ENCODE assay signal across 7 cellular contexts in genomic region chr3:57555316-57555715, GRCh38. TPM values are rescaled to one million over a fixed set of nuclear protein-coding genes. Genes with fewer than 3 reads are reported as not detected.
DNase-seq lines count a peak whose midpoint lies in the region; ATAC-seq and TF ChIP-seq lines count a peak whose summit lies in the region.

No MANE protein-coding gene starts in this region.

- POLR2A ChIA-PET in HEK293 (lab: Yijun Ruan, JAX) = interaction anchor here (0.5 to 2.3 kb wide), 4 partner anchors 11 to 361 kb away, joined by 4 to 11 read pairs (median 4); partner anchors contain the start of genes ARF4 and DNAH12
- POLR2A ChIA-PET in T-cell (lab: Charles Lee) = interaction anchor here in 1 of 2 donors (0.9 to 5.4 kb wide), 5 partner anchors 10 to 873 kb away, joined by 3 to 47 read pairs (median 5); partner anchors contain the start of genes ARF4, SLMAP and TASOR

- TF ChIP-seq CTCF in HEK293 (tag by site-specific recombination; IDR thresholded peaks at IDR 0.05) (no peak), foreskin fibroblast (IDR thresholded peaks at IDR 0.05; ENCODE audit: low read depth, low read length) (no peak)

- peaks cover 11% of the 10 kb centered on the region for H3K36me3 Mint-ChIP-seq in T-cell

- peak overlapping the region; percentile 86 to 90 (median 87) for H3K4me3 Mint-ChIP-seq in T-cell

- peaks cover 35 to 45% (median 38%) of the 10 kb centered on the region in 3 donors for H3K4me1 Mint-ChIP-seq in T-cell

- ATAC-seq in T-cell (replicated peaks in 1 of 4) (no peak), sciatic nerve (peak; percentile 1), HG03045 (IDR thresholded peaks at IDR 0.05; ENCODE audit: unreplicated experiment) (no peak), HG02763 (IDR thresholded peaks at IDR 0.05; ENCODE audit: unreplicated experiment) (no peak), GM18498 (IDR thresholded peaks at IDR 0.05; ENCODE audit: unreplicated experiment) (no peak)

- no peaks in the 10 kb centered on the region for H3K4me1 ChIP-seq in HEK293 (ENCODE audit: control insufficient read depth, insufficient read depth, low read length)

- H3K9me3 ChIP-seq in HEK293 (ENCODE audit: control insufficient read depth, insufficient read depth, low read depth, low read length) = no peaks in the 10 kb centered on the region

- CTCF ChIA-PET in HEK293 (lab: Yijun Ruan, JAX) (no interaction called here), T-cell (lab: Charles Lee) (interaction anchor here in 1 of 2 donors (0.5 to 2.5 kb wide), 2 partner anchors 42 to 45 kb away, joined by 3 to 6 read pairs; partner anchors contain the start of gene ARF4)

- H3K27me3 Mint-ChIP-seq in T-cell = no peaks in the 10 kb centered on the region

- DNase-seq in T-cell (peak in 3 of 34 experiments; percentile 2 to 8 (median 7)), foreskin fibroblast (no peak), sciatic nerve (ENCODE audit: low spot score) (no peak)

- H3K4me3 ChIP-seq in HEK293 (ENCODE audit: low read depth, low read length) = peak overlapping the region; percentile 96
- H3K4me3 ChIP-seq in foreskin fibroblast (ENCODE audit: low read depth in 1 of 2, low read length in 2 of 2) = peak overlapping the region; percentile 82 to 97

- peaks cover 3 to 29% of the 10 kb centered on the region in 2 experiments; a peak in 1 of 3 replicates for H3K36me3 ChIP-seq in HEK293 (ENCODE audit: control insufficient read depth in 2 of 2, insufficient read depth in 1 of 2, low read length in 2 of 2)

- intact Hi-C loops in sciatic nerve (cut with DNase I) = no loop called here

- H3K9me3 Mint-ChIP-seq in T-cell = no peaks in the 10 kb centered on the region

- peak overlapping the region; percentile 99 for H3K27ac Mint-ChIP-seq in T-cell

- peak overlapping the region; percentile 61; the same call in 1 of the 2 replicates for H3K27ac ChIP-seq in HEK293 (ENCODE audit: extremely low read depth, low read depth, low read length)

TF ChIP-seq in HEK293, 187 proteins besides CTCF, POLR2A, EP300 and RAD21:
- TF ChIP-seq ZNF596 (tag by site-specific recombination; IDR thresholded peaks at IDR 0.05) (no peak), ZNF843 (tag by site-specific recombination; IDR thresholded peaks at IDR 0.05) (no peak), ZNF214 (tag by site-specific recombination; IDR thresholded peaks at IDR 0.05; ENCODE audit: borderline replicate concordance) (no peak), ZNF155 (tag by site-specific recombination; IDR thresholded peaks at IDR 0.05) (no peak)

RNA-seq across cellular contexts. Expression of gene PDE12, which starts 0.8 kb away (rescaled TPM):
- 10 to 100 TPM; 23.0 to 32.5 (median 26.7) TPM for total RNA-seq in T-cell
- 12.7 TPM for total RNA-seq in sciatic nerve

RNA-seq across cellular contexts. Expression of gene DNAH12, which starts 11.2 kb away (rescaled TPM):
- under 1 TPM; 0.12 to 0.39 (median 0.25) TPM for total RNA-seq in T-cell
- 0.80 TPM for total RNA-seq in sciatic nerve

RNA-seq across cellular contexts. Expression of gene ARF4, which starts 41.8 kb away (rescaled TPM):
- total RNA-seq in T-cell = 10 to 100 TPM; 44.7 to 71.5 (median 47.3) TPM
- total RNA-seq in sciatic nerve = 97.3 TPM
